In the genomic region with DNA sequence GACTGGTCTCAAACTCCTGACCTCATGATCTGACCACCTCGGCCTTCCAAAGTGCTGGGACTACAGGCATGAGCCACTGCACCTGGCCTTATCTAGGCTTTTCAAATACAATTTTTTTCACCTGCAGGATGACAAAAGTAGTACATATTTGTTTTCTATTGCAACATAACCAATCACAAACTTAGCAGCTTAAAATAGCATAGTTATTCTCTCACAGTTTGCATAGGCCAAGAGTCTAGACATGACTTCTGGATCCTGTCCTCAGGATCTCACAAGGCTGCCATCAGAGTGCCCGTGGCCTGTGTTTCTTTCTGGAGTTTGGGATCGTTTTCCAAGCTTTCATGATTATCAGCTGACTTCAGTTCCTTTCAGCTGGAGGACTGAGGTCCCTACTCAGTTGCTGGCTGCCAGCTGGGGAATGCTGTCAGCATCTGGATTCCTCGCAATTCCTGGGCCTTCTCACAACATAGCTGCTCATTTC, we compare ENCODE assay signal across 1 cellular context.
TF ChIP-seq lines count a peak whose summit lies in the region.

No MANE protein-coding gene starts in this region.

TF ChIP-seq in HepG2, 621 proteins besides CTCF, POLR2A, EP300 and RAD21 (continued from another document and continues in another):
- TF ChIP-seq, protein P1, sequence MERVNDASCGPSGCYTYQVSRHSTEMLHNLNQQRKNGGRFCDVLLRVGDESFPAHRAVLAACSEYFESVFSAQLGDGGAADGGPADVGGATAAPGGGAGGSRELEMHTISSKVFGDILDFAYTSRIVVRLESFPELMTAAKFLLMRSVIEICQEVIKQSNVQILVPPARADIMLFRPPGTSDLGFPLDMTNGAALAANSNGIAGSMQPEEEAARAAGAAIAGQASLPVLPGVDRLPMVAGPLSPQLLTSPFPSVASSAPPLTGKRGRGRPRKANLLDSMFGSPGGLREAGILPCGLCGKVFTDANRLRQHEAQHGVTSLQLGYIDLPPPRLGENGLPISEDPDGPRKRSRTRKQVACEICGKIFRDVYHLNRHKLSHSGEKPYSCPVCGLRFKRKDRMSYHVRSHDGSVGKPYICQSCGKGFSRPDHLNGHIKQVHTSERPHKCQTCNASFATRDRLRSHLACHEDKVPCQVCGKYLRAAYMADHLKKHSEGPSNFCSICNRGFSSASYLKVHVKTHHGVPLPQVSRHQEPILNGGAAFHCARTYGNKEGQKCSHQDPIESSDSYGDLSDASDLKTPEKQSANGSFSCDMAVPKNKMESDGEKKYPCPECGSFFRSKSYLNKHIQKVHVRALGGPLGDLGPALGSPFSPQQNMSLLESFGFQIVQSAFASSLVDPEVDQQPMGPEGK (CRISPR knock-in tag; IDR thresholded peaks at IDR 0.05), result no peak
- TF ChIP-seq PTBP1 (IDR thresholded peaks at IDR 0.05; ENCODE audit: low read depth, low read length, poor library complexity, severe bottlenecking), result no peak
- TF ChIP-seq, protein P2, sequence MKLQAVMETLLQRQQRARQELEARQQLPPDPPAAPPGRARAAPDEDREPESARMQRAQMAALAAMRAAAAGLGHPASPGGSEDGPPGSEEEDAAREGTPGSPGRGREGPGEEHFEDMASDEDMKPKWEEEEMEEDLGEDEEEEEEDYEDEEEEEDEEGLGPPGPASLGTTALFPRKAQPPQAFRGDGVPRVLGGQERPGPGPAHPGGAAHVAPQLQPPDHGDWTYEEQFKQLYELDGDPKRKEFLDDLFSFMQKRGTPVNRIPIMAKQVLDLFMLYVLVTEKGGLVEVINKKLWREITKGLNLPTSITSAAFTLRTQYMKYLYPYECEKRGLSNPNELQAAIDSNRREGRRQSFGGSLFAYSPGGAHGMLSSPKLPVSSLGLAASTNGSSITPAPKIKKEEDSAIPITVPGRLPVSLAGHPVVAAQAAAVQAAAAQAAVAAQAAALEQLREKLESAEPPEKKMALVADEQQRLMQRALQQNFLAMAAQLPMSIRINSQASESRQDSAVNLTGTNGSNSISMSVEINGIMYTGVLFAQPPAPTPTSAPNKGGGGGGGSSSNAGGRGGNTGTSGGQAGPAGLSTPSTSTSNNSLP (IDR thresholded peaks at IDR 0.05; ENCODE audit: low read depth, low read length), result no peak
- TF ChIP-seq ZNF546 (CRISPR knock-in tag; conservative IDR thresholded peaks at IDR 0.05), result no peak
- TF ChIP-seq NR2C2 (CRISPR knock-in tag; IDR thresholded peaks at IDR 0.05; ENCODE audit: borderline replicate concordance), result no peak
- TF ChIP-seq, protein P3, sequence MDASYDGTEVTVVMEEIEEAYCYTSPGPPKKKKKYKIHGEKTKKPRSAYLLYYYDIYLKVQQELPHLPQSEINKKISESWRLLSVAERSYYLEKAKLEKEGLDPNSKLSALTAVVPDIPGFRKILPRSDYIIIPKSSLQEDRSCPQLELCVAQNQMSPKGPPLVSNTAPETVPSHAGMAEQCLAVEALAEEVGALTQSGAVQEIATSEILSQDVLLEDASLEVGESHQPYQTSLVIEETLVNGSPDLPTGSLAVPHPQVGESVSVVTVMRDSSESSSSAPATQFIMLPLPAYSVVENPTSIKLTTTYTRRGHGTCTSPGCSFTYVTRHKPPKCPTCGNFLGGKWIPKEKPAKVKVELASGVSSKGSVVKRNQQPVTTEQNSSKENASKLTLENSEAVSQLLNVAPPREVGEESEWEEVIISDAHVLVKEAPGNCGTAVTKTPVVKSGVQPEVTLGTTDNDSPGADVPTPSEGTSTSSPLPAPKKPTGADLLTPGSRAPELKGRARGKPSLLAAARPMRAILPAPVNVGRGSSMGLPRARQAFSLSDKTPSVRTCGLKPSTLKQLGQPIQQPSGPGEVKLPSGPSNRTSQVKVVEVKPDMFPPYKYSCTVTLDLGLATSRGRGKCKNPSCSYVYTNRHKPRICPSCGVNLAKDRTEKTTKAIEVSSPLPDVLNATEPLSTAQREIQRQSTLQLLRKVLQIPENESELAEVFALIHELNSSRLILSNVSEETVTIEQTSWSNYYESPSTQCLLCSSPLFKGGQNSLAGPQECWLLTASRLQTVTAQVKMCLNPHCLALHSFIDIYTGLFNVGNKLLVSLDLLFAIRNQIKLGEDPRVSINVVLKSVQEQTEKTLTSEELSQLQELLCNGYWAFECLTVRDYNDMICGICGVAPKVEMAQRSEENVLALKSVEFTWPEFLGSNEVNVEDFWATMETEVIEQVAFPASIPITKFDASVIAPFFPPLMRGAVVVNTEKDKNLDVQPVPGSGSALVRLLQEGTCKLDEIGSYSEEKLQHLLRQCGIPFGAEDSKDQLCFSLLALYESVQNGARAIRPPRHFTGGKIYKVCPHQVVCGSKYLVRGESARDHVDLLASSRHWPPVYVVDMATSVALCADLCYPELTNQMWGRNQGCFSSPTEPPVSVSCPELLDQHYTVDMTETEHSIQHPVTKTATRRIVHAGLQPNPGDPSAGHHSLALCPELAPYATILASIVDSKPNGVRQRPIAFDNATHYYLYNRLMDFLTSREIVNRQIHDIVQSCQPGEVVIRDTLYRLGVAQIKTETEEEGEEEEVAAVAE (CRISPR knock-in tag; IDR thresholded peaks at IDR 0.05; ENCODE audit: borderline replicate concordance), result no peak
- TF ChIP-seq, protein P4, sequence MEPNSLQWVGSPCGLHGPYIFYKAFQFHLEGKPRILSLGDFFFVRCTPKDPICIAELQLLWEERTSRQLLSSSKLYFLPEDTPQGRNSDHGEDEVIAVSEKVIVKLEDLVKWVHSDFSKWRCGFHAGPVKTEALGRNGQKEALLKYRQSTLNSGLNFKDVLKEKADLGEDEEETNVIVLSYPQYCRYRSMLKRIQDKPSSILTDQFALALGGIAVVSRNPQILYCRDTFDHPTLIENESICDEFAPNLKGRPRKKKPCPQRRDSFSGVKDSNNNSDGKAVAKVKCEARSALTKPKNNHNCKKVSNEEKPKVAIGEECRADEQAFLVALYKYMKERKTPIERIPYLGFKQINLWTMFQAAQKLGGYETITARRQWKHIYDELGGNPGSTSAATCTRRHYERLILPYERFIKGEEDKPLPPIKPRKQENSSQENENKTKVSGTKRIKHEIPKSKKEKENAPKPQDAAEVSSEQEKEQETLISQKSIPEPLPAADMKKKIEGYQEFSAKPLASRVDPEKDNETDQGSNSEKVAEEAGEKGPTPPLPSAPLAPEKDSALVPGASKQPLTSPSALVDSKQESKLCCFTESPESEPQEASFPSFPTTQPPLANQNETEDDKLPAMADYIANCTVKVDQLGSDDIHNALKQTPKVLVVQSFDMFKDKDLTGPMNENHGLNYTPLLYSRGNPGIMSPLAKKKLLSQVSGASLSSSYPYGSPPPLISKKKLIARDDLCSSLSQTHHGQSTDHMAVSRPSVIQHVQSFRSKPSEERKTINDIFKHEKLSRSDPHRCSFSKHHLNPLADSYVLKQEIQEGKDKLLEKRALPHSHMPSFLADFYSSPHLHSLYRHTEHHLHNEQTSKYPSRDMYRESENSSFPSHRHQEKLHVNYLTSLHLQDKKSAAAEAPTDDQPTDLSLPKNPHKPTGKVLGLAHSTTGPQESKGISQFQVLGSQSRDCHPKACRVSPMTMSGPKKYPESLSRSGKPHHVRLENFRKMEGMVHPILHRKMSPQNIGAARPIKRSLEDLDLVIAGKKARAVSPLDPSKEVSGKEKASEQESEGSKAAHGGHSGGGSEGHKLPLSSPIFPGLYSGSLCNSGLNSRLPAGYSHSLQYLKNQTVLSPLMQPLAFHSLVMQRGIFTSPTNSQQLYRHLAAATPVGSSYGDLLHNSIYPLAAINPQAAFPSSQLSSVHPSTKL (CRISPR knock-in tag; IDR thresholded peaks at IDR 0.05), result peak; percentile 55; the same call in 1 of the 2 replicates
- TF ChIP-seq, protein P5, sequence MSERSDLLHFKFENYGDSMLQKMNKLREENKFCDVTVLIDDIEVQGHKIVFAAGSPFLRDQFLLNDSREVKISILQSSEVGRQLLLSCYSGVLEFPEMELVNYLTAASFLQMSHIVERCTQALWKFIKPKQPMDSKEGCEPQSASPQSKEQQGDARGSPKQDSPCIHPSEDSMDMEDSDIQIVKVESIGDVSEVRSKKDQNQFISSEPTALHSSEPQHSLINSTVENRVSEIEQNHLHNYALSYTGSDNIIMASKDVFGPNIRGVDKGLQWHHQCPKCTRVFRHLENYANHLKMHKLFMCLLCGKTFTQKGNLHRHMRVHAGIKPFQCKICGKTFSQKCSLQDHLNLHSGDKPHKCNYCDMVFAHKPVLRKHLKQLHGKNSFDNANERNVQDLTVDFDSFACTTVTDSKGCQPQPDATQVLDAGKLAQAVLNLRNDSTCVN (CRISPR knock-in tag; IDR thresholded peaks at IDR 0.05; ENCODE audit: borderline replicate concordance), result peak; percentile 95
- TF ChIP-seq ELF4 (CRISPR knock-in tag; IDR thresholded peaks at IDR 0.05; ENCODE audit: borderline replicate concordance), result no peak
- TF ChIP-seq HDAC6 (IDR thresholded peaks at IDR 0.05; ENCODE audit: low read depth, low read length), result no peak
- TF ChIP-seq NR1H2 (CRISPR knock-in tag; IDR thresholded peaks at IDR 0.05; ENCODE audit: borderline replicate concordance, low read depth), result no peak
- no peak for TF ChIP-seq NONO (IDR thresholded peaks at IDR 0.05)
- TF ChIP-seq NONO (CRISPR knock-in tag; conservative IDR thresholded peaks at IDR 0.05), result no peak
- TF ChIP-seq CC2D1A (CRISPR knock-in tag; IDR thresholded peaks at IDR 0.05), result no peak
- no peak for TF ChIP-seq FOXP1 (IDR thresholded peaks at IDR 0.05)
- TF ChIP-seq FOXP1 (CRISPR knock-in tag; IDR thresholded peaks at IDR 0.05), result peak; percentile 45; the same call in 1 of the 2 replicates
- no peak for TF ChIP-seq TBX3 (IDR thresholded peaks at IDR 0.05; ENCODE audit: borderline replicate concordance)
- TF ChIP-seq, protein P6, sequence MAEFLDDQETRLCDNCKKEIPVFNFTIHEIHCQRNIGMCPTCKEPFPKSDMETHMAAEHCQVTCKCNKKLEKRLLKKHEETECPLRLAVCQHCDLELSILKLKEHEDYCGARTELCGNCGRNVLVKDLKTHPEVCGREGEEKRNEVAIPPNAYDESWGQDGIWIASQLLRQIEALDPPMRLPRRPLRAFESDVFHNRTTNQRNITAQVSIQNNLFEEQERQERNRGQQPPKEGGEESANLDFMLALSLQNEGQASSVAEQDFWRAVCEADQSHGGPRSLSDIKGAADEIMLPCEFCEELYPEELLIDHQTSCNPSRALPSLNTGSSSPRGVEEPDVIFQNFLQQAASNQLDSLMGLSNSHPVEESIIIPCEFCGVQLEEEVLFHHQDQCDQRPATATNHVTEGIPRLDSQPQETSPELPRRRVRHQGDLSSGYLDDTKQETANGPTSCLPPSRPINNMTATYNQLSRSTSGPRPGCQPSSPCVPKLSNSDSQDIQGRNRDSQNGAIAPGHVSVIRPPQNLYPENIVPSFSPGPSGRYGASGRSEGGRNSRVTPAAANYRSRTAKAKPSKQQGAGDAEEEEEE (CRISPR knock-in tag; IDR thresholded peaks at IDR 0.05; ENCODE audit: borderline replicate concordance), result no peak
- TF ChIP-seq, protein P7, sequence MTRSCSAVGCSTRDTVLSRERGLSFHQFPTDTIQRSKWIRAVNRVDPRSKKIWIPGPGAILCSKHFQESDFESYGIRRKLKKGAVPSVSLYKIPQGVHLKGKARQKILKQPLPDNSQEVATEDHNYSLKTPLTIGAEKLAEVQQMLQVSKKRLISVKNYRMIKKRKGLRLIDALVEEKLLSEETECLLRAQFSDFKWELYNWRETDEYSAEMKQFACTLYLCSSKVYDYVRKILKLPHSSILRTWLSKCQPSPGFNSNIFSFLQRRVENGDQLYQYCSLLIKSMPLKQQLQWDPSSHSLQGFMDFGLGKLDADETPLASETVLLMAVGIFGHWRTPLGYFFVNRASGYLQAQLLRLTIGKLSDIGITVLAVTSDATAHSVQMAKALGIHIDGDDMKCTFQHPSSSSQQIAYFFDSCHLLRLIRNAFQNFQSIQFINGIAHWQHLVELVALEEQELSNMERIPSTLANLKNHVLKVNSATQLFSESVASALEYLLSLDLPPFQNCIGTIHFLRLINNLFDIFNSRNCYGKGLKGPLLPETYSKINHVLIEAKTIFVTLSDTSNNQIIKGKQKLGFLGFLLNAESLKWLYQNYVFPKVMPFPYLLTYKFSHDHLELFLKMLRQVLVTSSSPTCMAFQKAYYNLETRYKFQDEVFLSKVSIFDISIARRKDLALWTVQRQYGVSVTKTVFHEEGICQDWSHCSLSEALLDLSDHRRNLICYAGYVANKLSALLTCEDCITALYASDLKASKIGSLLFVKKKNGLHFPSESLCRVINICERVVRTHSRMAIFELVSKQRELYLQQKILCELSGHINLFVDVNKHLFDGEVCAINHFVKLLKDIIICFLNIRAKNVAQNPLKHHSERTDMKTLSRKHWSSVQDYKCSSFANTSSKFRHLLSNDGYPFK (CRISPR knock-in tag; IDR thresholded peaks at IDR 0.05; ENCODE audit: borderline replicate concordance), result no peak
- TF ChIP-seq TARDBP (CRISPR knock-in tag; IDR thresholded peaks at IDR 0.05), result no peak
- TF ChIP-seq, protein P8, sequence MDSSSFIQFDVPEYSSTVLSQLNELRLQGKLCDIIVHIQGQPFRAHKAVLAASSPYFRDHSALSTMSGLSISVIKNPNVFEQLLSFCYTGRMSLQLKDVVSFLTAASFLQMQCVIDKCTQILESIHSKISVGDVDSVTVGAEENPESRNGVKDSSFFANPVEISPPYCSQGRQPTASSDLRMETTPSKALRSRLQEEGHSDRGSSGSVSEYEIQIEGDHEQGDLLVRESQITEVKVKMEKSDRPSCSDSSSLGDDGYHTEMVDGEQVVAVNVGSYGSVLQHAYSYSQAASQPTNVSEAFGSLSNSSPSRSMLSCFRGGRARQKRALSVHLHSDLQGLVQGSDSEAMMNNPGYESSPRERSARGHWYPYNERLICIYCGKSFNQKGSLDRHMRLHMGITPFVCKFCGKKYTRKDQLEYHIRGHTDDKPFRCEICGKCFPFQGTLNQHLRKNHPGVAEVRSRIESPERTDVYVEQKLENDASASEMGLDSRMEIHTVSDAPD (CRISPR knock-in tag; IDR thresholded peaks at IDR 0.05), result no peak
- TF ChIP-seq, protein P9, sequence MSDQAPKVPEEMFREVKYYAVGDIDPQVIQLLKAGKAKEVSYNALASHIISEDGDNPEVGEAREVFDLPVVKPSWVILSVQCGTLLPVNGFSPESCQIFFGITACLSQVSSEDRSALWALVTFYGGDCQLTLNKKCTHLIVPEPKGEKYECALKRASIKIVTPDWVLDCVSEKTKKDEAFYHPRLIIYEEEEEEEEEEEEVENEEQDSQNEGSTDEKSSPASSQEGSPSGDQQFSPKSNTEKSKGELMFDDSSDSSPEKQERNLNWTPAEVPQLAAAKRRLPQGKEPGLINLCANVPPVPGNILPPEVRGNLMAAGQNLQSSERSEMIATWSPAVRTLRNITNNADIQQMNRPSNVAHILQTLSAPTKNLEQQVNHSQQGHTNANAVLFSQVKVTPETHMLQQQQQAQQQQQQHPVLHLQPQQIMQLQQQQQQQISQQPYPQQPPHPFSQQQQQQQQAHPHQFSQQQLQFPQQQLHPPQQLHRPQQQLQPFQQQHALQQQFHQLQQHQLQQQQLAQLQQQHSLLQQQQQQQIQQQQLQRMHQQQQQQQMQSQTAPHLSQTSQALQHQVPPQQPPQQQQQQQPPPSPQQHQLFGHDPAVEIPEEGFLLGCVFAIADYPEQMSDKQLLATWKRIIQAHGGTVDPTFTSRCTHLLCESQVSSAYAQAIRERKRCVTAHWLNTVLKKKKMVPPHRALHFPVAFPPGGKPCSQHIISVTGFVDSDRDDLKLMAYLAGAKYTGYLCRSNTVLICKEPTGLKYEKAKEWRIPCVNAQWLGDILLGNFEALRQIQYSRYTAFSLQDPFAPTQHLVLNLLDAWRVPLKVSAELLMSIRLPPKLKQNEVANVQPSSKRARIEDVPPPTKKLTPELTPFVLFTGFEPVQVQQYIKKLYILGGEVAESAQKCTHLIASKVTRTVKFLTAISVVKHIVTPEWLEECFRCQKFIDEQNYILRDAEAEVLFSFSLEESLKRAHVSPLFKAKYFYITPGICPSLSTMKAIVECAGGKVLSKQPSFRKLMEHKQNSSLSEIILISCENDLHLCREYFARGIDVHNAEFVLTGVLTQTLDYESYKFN (CRISPR knock-in tag; conservative IDR thresholded peaks at IDR 0.05), result peak; percentile 23; the same call in 1 of the 2 replicates
- no peak for TF ChIP-seq ZNF781 (CRISPR knock-in tag; IDR thresholded peaks at IDR 0.05; ENCODE audit: borderline replicate concordance, not compliant biosample characterization)
